ENCODE assay signal across 18 cellular contexts in the genomic region with DNA sequence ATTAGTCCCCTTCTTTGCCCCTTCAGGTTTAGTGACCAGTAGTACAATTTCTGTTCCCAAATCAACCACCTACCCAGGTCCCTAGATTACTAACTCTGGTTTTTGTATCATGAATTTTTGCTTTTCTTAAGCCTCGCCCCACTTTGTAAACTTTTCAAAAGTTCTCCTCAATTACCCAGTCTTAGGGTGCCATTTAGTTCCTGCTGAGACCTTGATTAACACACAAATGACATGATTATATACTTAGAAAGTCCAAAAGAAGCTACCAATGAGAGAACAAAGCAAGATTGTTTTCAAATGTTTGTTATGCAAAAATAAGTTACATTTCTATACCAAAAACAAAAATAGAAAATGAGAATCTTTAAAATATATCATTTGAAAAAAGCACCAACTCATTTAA.
"Had no signal": no experiment of that assay in that cellular context is flagged by ENCODE, and none has a peak within 500 bp of the region (broad histone marks: within the 10 kb centered on the region; RNA-seq: fewer than 3 reads in every experiment).

No MANE protein-coding gene starts in this region.

- H3K9me3 ChIP-seq: SK-N-SH had no signal

- DNase-seq: KBM-7, NCI-H1092, NCI-H1105 treated with DMSO at 0.1 percent for 48 hours, NCI-H1417 treated with DMSO at 0.1 percent for 48 hours, NCI-H146, NCI-H1694 treated with DMSO at 0.1 percent for 48 hours, NCI-H1930, NCI-H2081, NCI-H2107, NCI-H2227 treated with DMSO at 0.1 percent for 48 hours, NCI-H524, NCI-H69, NCI-H774, PC-3, SHP77, SK-N-SH, SW 1271 had no signal

- H3K27ac ChIP-seq: RWPE1 had no signal

- H3K4me2 ChIP-seq: SK-N-SH had no signal

- H3K9me2 ChIP-seq: SK-N-SH had no signal

- H3K9ac ChIP-seq: SK-N-SH had no signal
